Comparison of ENCODE assay signal across 22 cellular contexts in the genomic region with DNA sequence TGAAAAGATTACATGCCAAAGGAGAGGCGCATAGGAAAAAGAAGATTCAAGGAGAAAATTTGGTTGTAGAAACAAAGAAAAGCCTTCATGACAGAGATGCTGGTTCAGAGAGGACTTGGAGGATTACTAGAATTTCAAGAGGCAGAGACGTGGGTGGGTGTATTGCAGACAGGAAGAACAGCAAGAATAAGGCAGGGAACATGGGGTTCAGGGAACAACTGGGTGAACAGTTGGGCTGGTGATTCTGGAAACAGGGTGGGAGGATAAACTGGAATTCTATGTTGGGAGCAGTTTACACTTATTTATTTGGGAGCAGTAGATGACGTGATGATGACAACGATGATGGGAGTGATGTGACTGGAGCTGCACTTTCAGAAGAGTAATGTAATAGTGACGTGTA. TPM values are rescaled to one million over a fixed set of nuclear protein-coding genes. Genes with fewer than 3 reads are reported as not detected.
DNase-seq lines count a peak whose midpoint lies in the region; ATAC-seq and TF ChIP-seq lines count a peak whose summit lies in the region.
"Had no signal": no experiment of that assay in that cellular context is flagged by ENCODE, and none has a peak within 500 bp of the region (broad histone marks: within the 10 kb centered on the region; RNA-seq: fewer than 3 reads in every experiment).

No MANE protein-coding gene starts in this region.

- H2AFZ ChIP-seq in GM23338: no peak overlapping the region
- H2AFZ ChIP-seq: PC-9 had no signal

- no peaks in the 10 kb centered on the region for H3K36me3 ChIP-seq in GM23338 (ENCODE audit: insufficient read depth)

- H3K4me3 ChIP-seq in GM23338: no peak overlapping the region
- H3K4me3 ChIP-seq: PC-9, SJSA1 had no signal

- no peak for TF ChIP-seq CTCF in GM23338 (conservative IDR thresholded peaks at IDR 0.05; ENCODE audit: low read depth in 2 of 2)

- H3K4me2 ChIP-seq in GM23338: no peak overlapping the region
- H3K4me2 ChIP-seq: PC-9 had no signal

- H3K4me1 ChIP-seq in GM23338 (ENCODE audit: insufficient read depth): peaks cover 5% of the 10 kb centered on the region; the same call in 1 of the 2 replicates
- H3K4me1 ChIP-seq: SJSA1 had no signal

- no peak for ATAC-seq in GM23338
- ATAC-seq in GM19324 (IDR thresholded peaks at IDR 0.05; ENCODE audit: low FRiP score, unreplicated experiment): no peak
- no peak for ATAC-seq in HG03045 (IDR thresholded peaks at IDR 0.05; ENCODE audit: unreplicated experiment)
- ATAC-seq in GM21447 (IDR thresholded peaks at IDR 0.05; ENCODE audit: unreplicated experiment): no peak
- ATAC-seq: CD8-positive, alpha-beta T cell; HepG2 had no signal

- H3K9me2 ChIP-seq in GM23338 (ENCODE audit: insufficient read depth): no peaks in the 10 kb centered on the region

- H4K20me1 ChIP-seq in GM23338 (replicated peaks; ENCODE audit: insufficient read depth): no peaks in the 10 kb centered on the region

- no peaks in the 10 kb centered on the region; the same call in 2 of the 3 replicates for H3K9me3 Mint-ChIP-seq in GM23338
- H3K9me3 Mint-ChIP-seq: CD8-positive, alpha-beta T cell had no signal

- H3K79me2 ChIP-seq in GM23338 (replicated peaks; ENCODE audit: insufficient read depth): no peaks in the 10 kb centered on the region

- no peaks in the 10 kb centered on the region for H3K27me3 Mint-ChIP-seq in GM23338 (ENCODE audit: insufficient read depth, low read depth, poor library complexity)
- H3K27me3 Mint-ChIP-seq: B cell had no signal

- 0 out of 2 replicates have a peak overlapping the region, but pooled peaks have one; percentile 26 for H3K27ac ChIP-seq in GM23338 (ENCODE audit: low read depth)
- H3K27ac ChIP-seq in angular gyrus (ENCODE audit: low read depth, low read length): peak overlapping the region; percentile 80
- H3K27ac ChIP-seq: C4-2B, PC-9, SJSA1 had no signal

- H3K4me1 Mint-ChIP-seq in GM23338: peaks cover 9% of the 10 kb centered on the region
- H3K4me1 Mint-ChIP-seq: B cell had no signal

- H3K36me3 Mint-ChIP-seq in GM23338 (ENCODE audit: low read depth): no peaks in the 10 kb centered on the region
- H3K36me3 Mint-ChIP-seq: CD8-positive, alpha-beta T cell had no signal

- DNase-seq in GM23338 (ENCODE audit: low spot score) (no peak), middle frontal gyrus (ENCODE audit: extremely low spot score, low spot score) (peak; percentile 33), putamen (ENCODE audit: low spot score) (peak; percentile 11)
- DNase-seq: DMS79 treated with DMSO at 0.1 percent for 48 hours, GF-D8, Karpas-422, NCI-H1092 treated with DMSO at 0.1 percent for 48 hours, NCI-H1436 treated with DMSO at 0.1 percent for 48 hours, NCI-H446, NCI-H526 treated with DMSO at 0.1 percent for 48 hours, PC-9, Right ventricle myocardium superior, RPMI8226 had no signal

- H3K27ac Mint-ChIP-seq in GM23338: no peak overlapping the region
- H3K27ac Mint-ChIP-seq: B cell; CD8-positive, alpha-beta T cell had no signal

- H3F3A ChIP-seq in GM23338 (replicated peaks; ENCODE audit: low read depth): no peaks in the 10 kb centered on the region

- no peaks in the 10 kb centered on the region for H3K27me3 ChIP-seq in GM23338 (ENCODE audit: insufficient read depth)
- H3K27me3 ChIP-seq: SJSA1 had no signal

- no peak overlapping the region for H3K4me3 Mint-ChIP-seq in GM23338
- H3K4me3 Mint-ChIP-seq: B cell; CD8-positive, alpha-beta T cell had no signal

TF ChIP-seq in GM23338, 12 proteins besides CTCF, POLR2A, EP300 and RAD21:
- TF ChIP-seq, protein P1, sequence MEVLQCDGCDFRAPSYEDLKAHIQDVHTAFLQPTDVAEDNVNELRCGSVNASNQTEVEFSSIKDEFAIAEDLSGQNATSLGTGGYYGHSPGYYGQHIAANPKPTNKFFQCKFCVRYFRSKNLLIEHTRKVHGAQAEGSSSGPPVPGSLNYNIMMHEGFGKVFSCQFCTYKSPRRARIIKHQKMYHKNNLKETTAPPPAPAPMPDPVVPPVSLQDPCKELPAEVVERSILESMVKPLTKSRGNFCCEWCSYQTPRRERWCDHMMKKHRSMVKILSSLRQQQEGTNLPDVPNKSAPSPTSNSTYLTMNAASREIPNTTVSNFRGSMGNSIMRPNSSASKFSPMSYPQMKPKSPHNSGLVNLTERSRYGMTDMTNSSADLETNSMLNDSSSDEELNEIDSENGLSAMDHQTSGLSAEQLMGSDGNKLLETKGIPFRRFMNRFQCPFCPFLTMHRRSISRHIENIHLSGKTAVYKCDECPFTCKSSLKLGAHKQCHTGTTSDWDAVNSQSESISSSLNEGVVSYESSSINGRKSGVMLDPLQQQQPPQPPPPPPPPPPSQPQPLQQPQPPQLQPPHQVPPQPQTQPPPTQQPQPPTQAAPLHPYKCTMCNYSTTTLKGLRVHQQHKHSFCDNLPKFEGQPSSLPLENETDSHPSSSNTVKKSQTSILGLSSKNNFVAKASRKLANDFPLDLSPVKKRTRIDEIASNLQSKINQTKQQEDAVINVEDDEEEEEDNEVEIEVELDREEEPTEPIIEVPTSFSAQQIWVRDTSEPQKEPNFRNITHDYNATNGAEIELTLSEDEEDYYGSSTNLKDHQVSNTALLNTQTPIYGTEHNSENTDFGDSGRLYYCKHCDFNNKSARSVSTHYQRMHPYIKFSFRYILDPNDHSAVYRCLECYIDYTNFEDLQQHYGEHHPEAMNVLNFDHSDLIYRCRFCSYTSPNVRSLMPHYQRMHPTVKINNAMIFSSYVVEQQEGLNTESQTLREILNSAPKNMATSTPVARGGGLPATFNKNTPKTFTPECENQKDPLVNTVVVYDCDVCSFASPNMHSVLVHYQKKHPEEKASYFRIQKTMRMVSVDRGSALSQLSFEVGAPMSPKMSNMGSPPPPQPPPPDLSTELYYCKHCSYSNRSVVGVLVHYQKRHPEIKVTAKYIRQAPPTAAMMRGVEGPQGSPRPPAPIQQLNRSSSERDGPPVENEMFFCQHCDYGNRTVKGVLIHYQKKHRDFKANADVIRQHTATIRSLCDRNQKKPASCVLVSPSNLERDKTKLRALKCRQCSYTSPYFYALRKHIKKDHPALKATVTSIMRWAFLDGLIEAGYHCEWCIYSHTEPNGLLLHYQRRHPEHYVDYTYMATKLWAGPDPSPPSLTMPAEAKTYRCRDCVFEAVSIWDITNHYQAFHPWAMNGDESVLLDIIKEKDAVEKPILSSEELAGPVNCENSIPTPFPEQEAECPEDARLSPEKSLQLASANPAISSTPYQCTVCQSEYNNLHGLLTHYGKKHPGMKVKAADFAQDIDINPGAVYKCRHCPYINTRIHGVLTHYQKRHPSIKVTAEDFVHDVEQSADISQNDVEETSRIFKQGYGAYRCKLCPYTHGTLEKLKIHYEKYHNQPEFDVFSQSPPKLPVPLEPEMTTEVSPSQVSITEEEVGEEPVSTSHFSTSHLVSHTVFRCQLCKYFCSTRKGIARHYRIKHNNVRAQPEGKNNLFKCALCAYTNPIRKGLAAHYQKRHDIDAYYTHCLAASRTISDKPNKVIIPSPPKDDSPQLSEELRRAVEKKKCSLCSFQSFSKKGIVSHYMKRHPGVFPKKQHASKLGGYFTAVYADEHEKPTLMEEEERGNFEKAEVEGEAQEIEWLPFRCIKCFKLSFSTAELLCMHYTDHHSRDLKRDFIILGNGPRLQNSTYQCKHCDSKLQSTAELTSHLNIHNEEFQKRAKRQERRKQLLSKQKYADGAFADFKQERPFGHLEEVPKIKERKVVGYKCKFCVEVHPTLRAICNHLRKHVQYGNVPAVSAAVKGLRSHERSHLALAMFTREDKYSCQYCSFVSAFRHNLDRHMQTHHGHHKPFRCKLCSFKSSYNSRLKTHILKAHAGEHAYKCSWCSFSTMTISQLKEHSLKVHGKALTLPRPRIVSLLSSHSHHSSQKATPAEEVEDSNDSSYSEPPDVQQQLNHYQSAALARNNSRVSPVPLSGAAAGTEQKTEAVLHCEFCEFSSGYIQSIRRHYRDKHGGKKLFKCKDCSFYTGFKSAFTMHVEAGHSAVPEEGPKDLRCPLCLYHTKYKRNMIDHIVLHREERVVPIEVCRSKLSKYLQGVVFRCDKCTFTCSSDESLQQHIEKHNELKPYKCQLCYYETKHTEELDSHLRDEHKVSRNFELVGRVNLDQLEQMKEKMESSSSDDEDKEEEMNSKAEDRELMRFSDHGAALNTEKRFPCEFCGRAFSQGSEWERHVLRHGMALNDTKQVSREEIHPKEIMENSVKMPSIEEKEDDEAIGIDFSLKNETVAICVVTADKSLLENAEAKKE (CRISPR knock-in tag; IDR thresholded peaks at IDR 0.05): no peak
- TF ChIP-seq EZH2 (IDR thresholded peaks at IDR 0.05; ENCODE audit: low read depth, unreplicated experiment) (no peak), CREB1 (CRISPR knock-in tag; IDR thresholded peaks at IDR 0.05; ENCODE audit: low read depth) (no peak), EZH2phosphoT487 (IDR thresholded peaks at IDR 0.05; ENCODE audit: unreplicated experiment) (no peak), ZNF331 (CRISPR knock-in tag; IDR thresholded peaks at IDR 0.05; ENCODE audit: low read depth) (no peak), POLR2AphosphoS5 (IDR thresholded peaks at IDR 0.05; ENCODE audit: low read depth) (no peak), STAT1 (IDR thresholded peaks at IDR 0.05; ENCODE audit: unreplicated experiment) (no peak)
- TF ChIP-seq, protein P2, sequence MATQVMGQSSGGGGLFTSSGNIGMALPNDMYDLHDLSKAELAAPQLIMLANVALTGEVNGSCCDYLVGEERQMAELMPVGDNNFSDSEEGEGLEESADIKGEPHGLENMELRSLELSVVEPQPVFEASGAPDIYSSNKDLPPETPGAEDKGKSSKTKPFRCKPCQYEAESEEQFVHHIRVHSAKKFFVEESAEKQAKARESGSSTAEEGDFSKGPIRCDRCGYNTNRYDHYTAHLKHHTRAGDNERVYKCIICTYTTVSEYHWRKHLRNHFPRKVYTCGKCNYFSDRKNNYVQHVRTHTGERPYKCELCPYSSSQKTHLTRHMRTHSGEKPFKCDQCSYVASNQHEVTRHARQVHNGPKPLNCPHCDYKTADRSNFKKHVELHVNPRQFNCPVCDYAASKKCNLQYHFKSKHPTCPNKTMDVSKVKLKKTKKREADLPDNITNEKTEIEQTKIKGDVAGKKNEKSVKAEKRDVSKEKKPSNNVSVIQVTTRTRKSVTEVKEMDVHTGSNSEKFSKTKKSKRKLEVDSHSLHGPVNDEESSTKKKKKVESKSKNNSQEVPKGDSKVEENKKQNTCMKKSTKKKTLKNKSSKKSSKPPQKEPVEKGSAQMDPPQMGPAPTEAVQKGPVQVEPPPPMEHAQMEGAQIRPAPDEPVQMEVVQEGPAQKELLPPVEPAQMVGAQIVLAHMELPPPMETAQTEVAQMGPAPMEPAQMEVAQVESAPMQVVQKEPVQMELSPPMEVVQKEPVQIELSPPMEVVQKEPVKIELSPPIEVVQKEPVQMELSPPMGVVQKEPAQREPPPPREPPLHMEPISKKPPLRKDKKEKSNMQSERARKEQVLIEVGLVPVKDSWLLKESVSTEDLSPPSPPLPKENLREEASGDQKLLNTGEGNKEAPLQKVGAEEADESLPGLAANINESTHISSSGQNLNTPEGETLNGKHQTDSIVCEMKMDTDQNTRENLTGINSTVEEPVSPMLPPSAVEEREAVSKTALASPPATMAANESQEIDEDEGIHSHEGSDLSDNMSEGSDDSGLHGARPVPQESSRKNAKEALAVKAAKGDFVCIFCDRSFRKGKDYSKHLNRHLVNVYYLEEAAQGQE (IDR thresholded peaks at IDR 0.05; ENCODE audit: unreplicated experiment): no peak
TF ChIP-seq in GM23338: peak in this region for 0.

RNA-seq across cellular contexts. Expression of a gene that starts 18.4 kb away (rescaled TPM):
- total RNA-seq in GM23338 (2014; rRNA removed; shearing (Covaris generic)): 26.9 and 27.3 TPM in 2 replicates
- 27.0 and 27.7 TPM in 2 replicates for polyA plus RNA-seq in GM23338 (2016; fragmentation: Nextera tagmentation; extraction: Ambion mirVana)
